In the genomic region with DNA sequence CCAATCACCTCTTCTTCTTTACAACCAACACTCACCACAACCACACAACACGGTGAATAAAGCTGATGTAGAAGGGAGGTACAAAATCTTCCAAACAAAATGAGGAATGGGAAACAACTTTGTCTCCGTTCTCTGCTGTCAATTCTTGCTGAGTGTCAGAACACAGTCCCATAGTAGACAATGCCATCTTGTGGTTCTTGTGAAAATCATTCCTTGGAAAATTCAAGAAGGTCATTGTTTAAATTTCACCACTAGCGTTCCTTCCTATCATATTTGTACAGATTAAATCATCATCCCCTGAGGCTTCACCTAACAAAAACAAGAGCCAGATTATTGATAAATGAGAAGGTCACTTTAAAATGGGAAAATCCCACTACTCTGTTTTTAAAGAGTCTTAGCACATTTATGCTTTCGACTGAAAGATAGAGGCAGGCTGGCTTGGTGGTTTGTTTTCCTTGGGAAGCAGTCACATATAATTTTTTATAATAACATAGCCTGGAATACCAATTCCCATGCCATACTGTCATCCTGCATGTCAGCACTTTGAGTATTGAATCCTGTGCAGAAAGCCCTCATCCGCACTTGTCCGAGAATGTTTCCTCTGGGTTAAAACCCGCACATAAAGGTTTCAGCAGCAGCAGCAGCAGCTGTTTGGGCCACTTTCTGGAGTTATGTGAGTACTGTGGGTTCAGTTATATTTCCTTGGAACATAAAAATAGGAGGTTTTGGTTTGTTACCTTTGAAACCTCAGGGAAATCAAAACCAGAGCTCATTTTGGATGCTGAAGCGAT, we compare ENCODE assay signal across 10 cellular contexts.
DNase-seq lines count a peak whose midpoint lies in the region; FAIRE-seq and TF ChIP-seq lines count a peak whose summit lies in the region.
"Had no signal": no experiment of that assay in that cellular context is flagged by ENCODE, and none has a peak within 500 bp of the region (broad histone marks: within the 10 kb centered on the region; RNA-seq: fewer than 3 reads in every experiment).

No MANE protein-coding gene starts in this region.

- H3F3A ChIP-seq in neural cell (ENCODE audit: insufficient read depth, low read length, poor library complexity, severe bottlenecking) = no peaks in the 10 kb centered on the region

- H3K4me2 ChIP-seq in neural cell (ENCODE audit: low read length) = no peak overlapping the region
- H3K4me2 ChIP-seq: KMS-11 had no signal

- H3K79me2 ChIP-seq in neural cell (replicated peaks; ENCODE audit: insufficient read depth, low read length) = no peaks in the 10 kb centered on the region

- no peaks in the 10 kb centered on the region for H3K36me3 ChIP-seq in bronchial epithelial cell (ENCODE audit: control insufficient read depth, insufficient read depth, low read length)
- H3K36me3 ChIP-seq in neural cell (ENCODE audit: insufficient read depth, low read length) = no peaks in the 10 kb centered on the region
- H3K36me3 ChIP-seq: prostate gland had no signal

- H3K27ac ChIP-seq in neural cell (ENCODE audit: low read length) = no peak overlapping the region
- H3K27ac ChIP-seq: KMS-11, prostate gland had no signal

- peak; percentile 3 for DNase-seq in DMS153 (lab: John Stamatoyannopoulos, UW)
- DNase-seq in DMS153 treated with DMSO at 0.1 percent for 48 hours (lab: John Stamatoyannopoulos, UW; ENCODE audit: unreplicated experiment) = no peak
- peak; percentile 34 for DNase-seq in NCI-H1105 treated with DMSO at 0.1 percent for 48 hours (lab: John Stamatoyannopoulos, UW)
- DNase-seq in bronchial epithelial cell (ENCODE audit: low read depth) = peak; percentile 69
- no peak for DNase-seq in GM12891 (ENCODE audit: insufficient read length, low spot score)
- DNase-seq in T-helper 1 cell = no peak
- DNase-seq in KBM-7 = no peak

- H3K4me3 ChIP-seq in bronchial epithelial cell (ENCODE audit: low read depth, low read length) = no peak overlapping the region
- no peak overlapping the region for H3K4me3 ChIP-seq in neural cell (ENCODE audit: low read length)
- H3K4me3 ChIP-seq: prostate gland had no signal

- no peak overlapping the region for H3K9ac ChIP-seq in neural cell (ENCODE audit: low read length)
- H3K9ac ChIP-seq: KMS-11 had no signal

- H3K9me3 ChIP-seq in neural cell (ENCODE audit: low read length) = peaks cover 2% of the 10 kb centered on the region
- H3K9me3 ChIP-seq: prostate gland had no signal

- FAIRE-seq in bronchial epithelial cell (lab: Jason Lieb, UNC) = no peak
- FAIRE-seq in GM12891 (lab: Jason Lieb, UNC) = no peak

- no peaks in the 10 kb centered on the region for H3K27me3 ChIP-seq in bronchial epithelial cell (ENCODE audit: control insufficient read depth, insufficient read depth, low read length)
- H3K27me3 ChIP-seq in neural cell (ENCODE audit: insufficient read depth, low read depth, low read length) = no peaks in the 10 kb centered on the region

- no peak for TF ChIP-seq EP300 in neural cell (conservative IDR thresholded peaks at IDR 0.05; ENCODE audit: poor library complexity, severe bottlenecking)

- H4K20me1 ChIP-seq in neural cell (ENCODE audit: insufficient read depth) = no peaks in the 10 kb centered on the region

- no peaks in the 10 kb centered on the region for H3K9me2 ChIP-seq in neural cell (ENCODE audit: insufficient read depth, low read length)

- in situ Hi-C loops in KBM-7 (cut with MboI; ENCODE audit: low pct_unique_long_range_greater_than_20kb, low sequenced_read_pairs) = no loop called here

- no peak overlapping the region for H2AFZ ChIP-seq in neural cell (ENCODE audit: low read depth, low read length)

- TF ChIP-seq CTCF in bronchial epithelial cell (IDR thresholded peaks at IDR 0.05; ENCODE audit: insufficient read depth, low read length, severe bottlenecking) (peak; percentile 53), neural cell (IDR thresholded peaks at IDR 0.05; ENCODE audit: poor library complexity, severe bottlenecking) (peak; percentile 38)

- no peak for TF ChIP-seq POLR2A in GM12891 (IDR thresholded peaks at IDR 0.05; ENCODE audit: low read depth, low read length)

- no peak for TF ChIP-seq RAD21 in neural cell (conservative IDR thresholded peaks at IDR 0.05)

TF ChIP-seq in neural cell, 6 proteins besides CTCF, POLR2A, EP300 and RAD21:
- TF ChIP-seq EZH2 (IDR thresholded peaks at IDR 0.05; ENCODE audit: borderline replicate concordance, insufficient read depth, low read length, poor library complexity, severe bottlenecking) (no peak), TAF1 (IDR thresholded peaks at IDR 0.05; ENCODE audit: low read depth) (no peak), SMC3 (conservative IDR thresholded peaks at IDR 0.05; ENCODE audit: poor library complexity) (peak; percentile 37), POLR2AphosphoS5 (IDR thresholded peaks at IDR 0.05) (no peak)

TF ChIP-seq in GM12891, 5 proteins besides CTCF, POLR2A, EP300 and RAD21:
- TF ChIP-seq SPI1 (IDR thresholded peaks at IDR 0.05; ENCODE audit: low read depth, low read length) (no peak), PAX5 (IDR thresholded peaks at IDR 0.05; ENCODE audit: insufficient read depth, low read length, severe bottlenecking) (no peak), TAF1 (IDR thresholded peaks at IDR 0.05; ENCODE audit: low read depth, low read length) (no peak), POLR2AphosphoS5 (IDR thresholded peaks at IDR 0.05; ENCODE audit: low read depth, low read length) (no peak), POU2F2 (IDR thresholded peaks at IDR 0.05; ENCODE audit: low read depth, low read length) (no peak)

Comparison
In these comparisons a context has a peak if more than half of its experiments do, and no peak if none do; other contexts are left out.
1. DNase-seq: peak in DMS153 (single experiment), NCI-H1105 treated with DMSO at 0.1 percent for 48 hours (single experiment) and bronchial epithelial cell (single experiment); none in DMS153 treated with DMSO at 0.1 percent for 48 hours (single experiment), GM12891 (single experiment), T-helper 1 cell (0 of 5) and KBM-7 (single experiment).